Comparison of ENCODE assay signal across 1 cellular context in the genomic region with DNA sequence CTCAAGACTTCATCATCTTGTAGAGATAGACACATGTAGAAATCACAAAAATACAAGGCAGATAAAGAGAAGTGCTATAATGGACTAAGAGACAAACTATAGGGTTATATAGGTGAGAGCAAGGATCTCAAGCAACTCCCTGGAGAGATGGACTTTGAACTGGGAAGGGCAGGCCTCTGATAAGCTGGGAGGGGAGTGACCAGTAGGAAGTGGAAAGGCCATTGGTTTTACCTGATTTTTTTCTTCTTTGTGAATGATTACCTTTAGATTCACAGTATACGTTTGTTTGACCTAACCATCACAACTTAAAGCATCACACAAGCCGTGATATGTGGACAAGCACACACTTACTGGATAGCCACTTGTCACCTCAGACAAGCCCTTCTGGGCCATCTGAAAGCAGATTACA.
TF ChIP-seq lines count a peak whose summit lies in the region.

No MANE protein-coding gene starts in this region.

TF ChIP-seq in HepG2, 621 proteins besides CTCF, POLR2A, EP300 and RAD21 (continued from another document):
- TF ChIP-seq, protein P1, sequence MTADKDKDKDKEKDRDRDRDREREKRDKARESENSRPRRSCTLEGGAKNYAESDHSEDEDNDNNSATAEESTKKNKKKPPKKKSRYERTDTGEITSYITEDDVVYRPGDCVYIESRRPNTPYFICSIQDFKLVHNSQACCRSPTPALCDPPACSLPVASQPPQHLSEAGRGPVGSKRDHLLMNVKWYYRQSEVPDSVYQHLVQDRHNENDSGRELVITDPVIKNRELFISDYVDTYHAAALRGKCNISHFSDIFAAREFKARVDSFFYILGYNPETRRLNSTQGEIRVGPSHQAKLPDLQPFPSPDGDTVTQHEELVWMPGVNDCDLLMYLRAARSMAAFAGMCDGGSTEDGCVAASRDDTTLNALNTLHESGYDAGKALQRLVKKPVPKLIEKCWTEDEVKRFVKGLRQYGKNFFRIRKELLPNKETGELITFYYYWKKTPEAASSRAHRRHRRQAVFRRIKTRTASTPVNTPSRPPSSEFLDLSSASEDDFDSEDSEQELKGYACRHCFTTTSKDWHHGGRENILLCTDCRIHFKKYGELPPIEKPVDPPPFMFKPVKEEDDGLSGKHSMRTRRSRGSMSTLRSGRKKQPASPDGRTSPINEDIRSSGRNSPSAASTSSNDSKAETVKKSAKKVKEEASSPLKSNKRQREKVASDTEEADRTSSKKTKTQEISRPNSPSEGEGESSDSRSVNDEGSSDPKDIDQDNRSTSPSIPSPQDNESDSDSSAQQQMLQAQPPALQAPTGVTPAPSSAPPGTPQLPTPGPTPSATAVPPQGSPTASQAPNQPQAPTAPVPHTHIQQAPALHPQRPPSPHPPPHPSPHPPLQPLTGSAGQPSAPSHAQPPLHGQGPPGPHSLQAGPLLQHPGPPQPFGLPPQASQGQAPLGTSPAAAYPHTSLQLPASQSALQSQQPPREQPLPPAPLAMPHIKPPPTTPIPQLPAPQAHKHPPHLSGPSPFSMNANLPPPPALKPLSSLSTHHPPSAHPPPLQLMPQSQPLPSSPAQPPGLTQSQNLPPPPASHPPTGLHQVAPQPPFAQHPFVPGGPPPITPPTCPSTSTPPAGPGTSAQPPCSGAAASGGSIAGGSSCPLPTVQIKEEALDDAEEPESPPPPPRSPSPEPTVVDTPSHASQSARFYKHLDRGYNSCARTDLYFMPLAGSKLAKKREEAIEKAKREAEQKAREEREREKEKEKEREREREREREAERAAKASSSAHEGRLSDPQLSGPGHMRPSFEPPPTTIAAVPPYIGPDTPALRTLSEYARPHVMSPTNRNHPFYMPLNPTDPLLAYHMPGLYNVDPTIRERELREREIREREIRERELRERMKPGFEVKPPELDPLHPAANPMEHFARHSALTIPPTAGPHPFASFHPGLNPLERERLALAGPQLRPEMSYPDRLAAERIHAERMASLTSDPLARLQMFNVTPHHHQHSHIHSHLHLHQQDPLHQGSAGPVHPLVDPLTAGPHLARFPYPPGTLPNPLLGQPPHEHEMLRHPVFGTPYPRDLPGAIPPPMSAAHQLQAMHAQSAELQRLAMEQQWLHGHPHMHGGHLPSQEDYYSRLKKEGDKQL (CRISPR knock-in tag; IDR thresholded peaks at IDR 0.05; ENCODE audit: low read depth), result peak; percentile 16; the same call in 1 of the 2 replicates
- TF ChIP-seq SP4 (CRISPR knock-in tag; IDR thresholded peaks at IDR 0.05) (no peak), CCDC6 (CRISPR knock-in tag; IDR thresholded peaks at IDR 0.05) (no peak), RARA (CRISPR knock-in tag; IDR thresholded peaks at IDR 0.05) (peak; percentile 35; the same call in 1 of the 2 replicates), JDP2 (CRISPR knock-in tag; IDR thresholded peaks at IDR 0.05; ENCODE audit: borderline replicate concordance) (no peak), EHMT2 (IDR thresholded peaks at IDR 0.05; ENCODE audit: borderline replicate concordance, low read depth, low read length) (peak; percentile 82), ZFP82 (CRISPR knock-in tag; IDR thresholded peaks at IDR 0.05; ENCODE audit: borderline replicate concordance) (no peak), ZNF232 (CRISPR knock-in tag; IDR thresholded peaks at IDR 0.05; ENCODE audit: borderline replicate concordance) (no peak), HES4 (CRISPR knock-in tag; IDR thresholded peaks at IDR 0.05; ENCODE audit: borderline replicate concordance) (no peak), MBD4 (IDR thresholded peaks at IDR 0.05; ENCODE audit: borderline replicate concordance, low read length) (no peak), ZFP36 (IDR thresholded peaks at IDR 0.05; ENCODE audit: borderline replicate concordance, low read depth, low read length, partially characterized antibody) (no peak), JARID2 (CRISPR knock-in tag; IDR thresholded peaks at IDR 0.05; ENCODE audit: insufficient replicate concordance) (no peak), ATM (IDR thresholded peaks at IDR 0.05; ENCODE audit: borderline replicate concordance) (no peak), ZNF547 (CRISPR knock-in tag; IDR thresholded peaks at IDR 0.05) (no peak), NRL (CRISPR knock-in tag; IDR thresholded peaks at IDR 0.05; ENCODE audit: borderline replicate concordance) (no peak), ZNF629 (CRISPR knock-in tag; conservative IDR thresholded peaks at IDR 0.05) (no peak), ATF7 (IDR thresholded peaks at IDR 0.05) (no peak), ATF7 (CRISPR knock-in tag; IDR thresholded peaks at IDR 0.05) (no peak), NFIB (CRISPR knock-in tag; IDR thresholded peaks at IDR 0.05; ENCODE audit: borderline replicate concordance) (no peak), ZNF850 (CRISPR knock-in tag; conservative IDR thresholded peaks at IDR 0.05) (no peak), ZNF17 (CRISPR knock-in tag; IDR thresholded peaks at IDR 0.05) (no peak), ZFX (CRISPR knock-in tag; IDR thresholded peaks at IDR 0.05; ENCODE audit: low read depth) (no peak), ZZZ3 (CRISPR knock-in tag; IDR thresholded peaks at IDR 0.05; ENCODE audit: borderline replicate concordance) (no peak), ZNF768 (CRISPR knock-in tag; IDR thresholded peaks at IDR 0.05) (no peak), MEIS1 (CRISPR knock-in tag; IDR thresholded peaks at IDR 0.05; ENCODE audit: borderline replicate concordance) (no peak), GLI4 (CRISPR knock-in tag; IDR thresholded peaks at IDR 0.05; ENCODE audit: borderline replicate concordance) (no peak), POGZ (CRISPR knock-in tag; IDR thresholded peaks at IDR 0.05) (no peak), SPEN (CRISPR knock-in tag; IDR thresholded peaks at IDR 0.05; ENCODE audit: low read depth) (no peak), PRPF4 (IDR thresholded peaks at IDR 0.05; ENCODE audit: low read depth, low read length, poor library complexity, severe bottlenecking) (no peak)
- TF ChIP-seq, protein P2, sequence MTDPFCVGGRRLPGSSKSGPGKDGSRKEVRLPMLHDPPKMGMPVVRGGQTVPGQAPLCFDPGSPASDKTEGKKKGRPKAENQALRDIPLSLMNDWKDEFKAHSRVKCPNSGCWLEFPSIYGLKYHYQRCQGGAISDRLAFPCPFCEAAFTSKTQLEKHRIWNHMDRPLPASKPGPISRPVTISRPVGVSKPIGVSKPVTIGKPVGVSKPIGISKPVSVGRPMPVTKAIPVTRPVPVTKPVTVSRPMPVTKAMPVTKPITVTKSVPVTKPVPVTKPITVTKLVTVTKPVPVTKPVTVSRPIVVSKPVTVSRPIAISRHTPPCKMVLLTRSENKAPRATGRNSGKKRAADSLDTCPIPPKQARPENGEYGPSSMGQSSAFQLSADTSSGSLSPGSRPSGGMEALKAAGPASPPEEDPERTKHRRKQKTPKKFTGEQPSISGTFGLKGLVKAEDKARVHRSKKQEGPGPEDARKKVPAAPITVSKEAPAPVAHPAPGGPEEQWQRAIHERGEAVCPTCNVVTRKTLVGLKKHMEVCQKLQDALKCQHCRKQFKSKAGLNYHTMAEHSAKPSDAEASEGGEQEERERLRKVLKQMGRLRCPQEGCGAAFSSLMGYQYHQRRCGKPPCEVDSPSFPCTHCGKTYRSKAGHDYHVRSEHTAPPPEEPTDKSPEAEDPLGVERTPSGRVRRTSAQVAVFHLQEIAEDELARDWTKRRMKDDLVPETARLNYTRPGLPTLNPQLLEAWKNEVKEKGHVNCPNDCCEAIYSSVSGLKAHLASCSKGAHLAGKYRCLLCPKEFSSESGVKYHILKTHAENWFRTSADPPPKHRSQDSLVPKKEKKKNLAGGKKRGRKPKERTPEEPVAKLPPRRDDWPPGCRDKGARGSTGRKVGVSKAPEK (CRISPR knock-in tag; IDR thresholded peaks at IDR 0.05; ENCODE audit: borderline replicate concordance), result no peak
- TF ChIP-seq, protein P3, sequence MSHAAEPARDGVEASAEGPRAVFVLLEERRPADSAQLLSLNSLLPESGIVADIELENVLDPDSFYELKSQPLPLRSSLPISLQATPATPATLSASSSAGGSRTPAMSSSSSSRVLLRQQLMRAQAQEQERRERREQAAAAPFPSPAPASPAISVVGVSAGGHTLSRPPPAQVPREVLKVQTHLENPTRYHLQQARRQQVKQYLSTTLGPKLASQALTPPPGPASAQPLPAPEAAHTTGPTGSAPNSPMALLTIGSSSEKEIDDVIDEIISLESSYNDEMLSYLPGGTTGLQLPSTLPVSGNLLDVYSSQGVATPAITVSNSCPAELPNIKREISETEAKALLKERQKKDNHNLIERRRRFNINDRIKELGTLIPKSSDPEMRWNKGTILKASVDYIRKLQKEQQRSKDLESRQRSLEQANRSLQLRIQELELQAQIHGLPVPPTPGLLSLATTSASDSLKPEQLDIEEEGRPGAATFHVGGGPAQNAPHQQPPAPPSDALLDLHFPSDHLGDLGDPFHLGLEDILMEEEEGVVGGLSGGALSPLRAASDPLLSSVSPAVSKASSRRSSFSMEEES (CRISPR knock-in tag; IDR thresholded peaks at IDR 0.05), result no peak
- TF ChIP-seq, protein P4, sequence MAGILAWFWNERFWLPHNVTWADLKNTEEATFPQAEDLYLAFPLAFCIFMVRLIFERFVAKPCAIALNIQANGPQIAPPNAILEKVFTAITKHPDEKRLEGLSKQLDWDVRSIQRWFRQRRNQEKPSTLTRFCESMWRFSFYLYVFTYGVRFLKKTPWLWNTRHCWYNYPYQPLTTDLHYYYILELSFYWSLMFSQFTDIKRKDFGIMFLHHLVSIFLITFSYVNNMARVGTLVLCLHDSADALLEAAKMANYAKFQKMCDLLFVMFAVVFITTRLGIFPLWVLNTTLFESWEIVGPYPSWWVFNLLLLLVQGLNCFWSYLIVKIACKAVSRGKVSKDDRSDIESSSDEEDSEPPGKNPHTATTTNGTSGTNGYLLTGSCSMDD (CRISPR knock-in tag; IDR thresholded peaks at IDR 0.05), result no peak
- TF ChIP-seq, protein P5, sequence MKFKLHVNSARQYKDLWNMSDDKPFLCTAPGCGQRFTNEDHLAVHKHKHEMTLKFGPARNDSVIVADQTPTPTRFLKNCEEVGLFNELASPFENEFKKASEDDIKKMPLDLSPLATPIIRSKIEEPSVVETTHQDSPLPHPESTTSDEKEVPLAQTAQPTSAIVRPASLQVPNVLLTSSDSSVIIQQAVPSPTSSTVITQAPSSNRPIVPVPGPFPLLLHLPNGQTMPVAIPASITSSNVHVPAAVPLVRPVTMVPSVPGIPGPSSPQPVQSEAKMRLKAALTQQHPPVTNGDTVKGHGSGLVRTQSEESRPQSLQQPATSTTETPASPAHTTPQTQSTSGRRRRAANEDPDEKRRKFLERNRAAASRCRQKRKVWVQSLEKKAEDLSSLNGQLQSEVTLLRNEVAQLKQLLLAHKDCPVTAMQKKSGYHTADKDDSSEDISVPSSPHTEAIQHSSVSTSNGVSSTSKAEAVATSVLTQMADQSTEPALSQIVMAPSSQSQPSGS (CRISPR knock-in tag; IDR thresholded peaks at IDR 0.05), result 0 out of 2 replicates have a peak, but pooled peaks have one; percentile 25
- TF ChIP-seq, protein P6, sequence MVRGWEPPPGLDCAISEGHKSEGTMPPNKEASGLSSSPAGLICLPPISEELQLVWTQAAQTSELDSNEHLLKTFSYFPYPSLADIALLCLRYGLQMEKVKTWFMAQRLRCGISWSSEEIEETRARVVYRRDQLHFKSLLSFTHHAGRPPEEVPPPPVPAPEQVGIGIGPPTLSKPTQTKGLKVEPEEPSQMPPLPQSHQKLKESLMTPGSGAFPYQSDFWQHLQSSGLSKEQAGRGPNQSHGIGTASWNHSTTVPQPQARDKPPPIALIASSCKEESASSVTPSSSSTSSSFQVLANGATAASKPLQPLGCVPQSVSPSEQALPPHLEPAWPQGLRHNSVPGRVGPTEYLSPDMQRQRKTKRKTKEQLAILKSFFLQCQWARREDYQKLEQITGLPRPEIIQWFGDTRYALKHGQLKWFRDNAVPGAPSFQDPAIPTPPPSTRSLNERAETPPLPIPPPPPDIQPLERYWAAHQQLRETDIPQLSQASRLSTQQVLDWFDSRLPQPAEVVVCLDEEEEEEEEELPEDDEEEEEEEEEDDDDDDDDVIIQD (CRISPR knock-in tag; IDR thresholded peaks at IDR 0.05; ENCODE audit: low read depth), result no peak
- TF ChIP-seq, protein P7, sequence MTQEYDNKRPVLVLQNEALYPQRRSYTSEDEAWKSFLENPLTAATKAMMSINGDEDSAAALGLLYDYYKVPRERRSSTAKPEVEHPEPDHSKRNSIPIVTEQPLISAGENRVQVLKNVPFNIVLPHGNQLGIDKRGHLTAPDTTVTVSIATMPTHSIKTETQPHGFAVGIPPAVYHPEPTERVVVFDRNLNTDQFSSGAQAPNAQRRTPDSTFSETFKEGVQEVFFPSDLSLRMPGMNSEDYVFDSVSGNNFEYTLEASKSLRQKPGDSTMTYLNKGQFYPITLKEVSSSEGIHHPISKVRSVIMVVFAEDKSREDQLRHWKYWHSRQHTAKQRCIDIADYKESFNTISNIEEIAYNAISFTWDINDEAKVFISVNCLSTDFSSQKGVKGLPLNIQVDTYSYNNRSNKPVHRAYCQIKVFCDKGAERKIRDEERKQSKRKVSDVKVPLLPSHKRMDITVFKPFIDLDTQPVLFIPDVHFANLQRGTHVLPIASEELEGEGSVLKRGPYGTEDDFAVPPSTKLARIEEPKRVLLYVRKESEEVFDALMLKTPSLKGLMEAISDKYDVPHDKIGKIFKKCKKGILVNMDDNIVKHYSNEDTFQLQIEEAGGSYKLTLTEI (CRISPR knock-in tag; conservative IDR thresholded peaks at IDR 0.05), result no peak
